In the genomic region with DNA sequence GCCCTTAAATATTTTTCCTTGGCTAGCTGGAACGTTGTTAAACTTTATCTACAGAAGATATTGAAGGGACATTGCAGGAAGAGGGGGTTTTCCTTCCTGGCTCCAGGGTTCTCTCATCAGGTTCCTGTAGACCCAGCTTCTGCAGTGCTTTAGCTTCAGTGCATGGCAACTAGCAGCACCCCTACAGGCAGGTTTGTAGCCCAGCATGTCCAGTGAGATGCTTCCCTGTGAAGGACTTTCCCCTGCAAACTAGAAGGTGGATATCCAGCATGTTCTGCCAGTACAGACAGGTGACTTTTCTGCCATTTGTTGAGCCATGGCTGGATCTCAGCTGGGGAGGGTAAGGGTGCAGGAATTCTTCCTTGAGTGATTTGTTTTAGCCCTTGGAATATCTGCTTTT, we compare ENCODE assay signal across 12 cellular contexts. TPM values are rescaled to one million over a fixed set of nuclear protein-coding genes. Genes with fewer than 3 reads are reported as not detected.
DNase-seq lines count a peak whose midpoint lies in the region; ATAC-seq and TF ChIP-seq lines count a peak whose summit lies in the region.
"Had no signal": no experiment of that assay in that cellular context is flagged by ENCODE, and none has a peak within 500 bp of the region (broad histone marks: within the 10 kb centered on the region; RNA-seq: fewer than 3 reads in every experiment).

No MANE protein-coding gene starts in this region.

- 80% methylated on average over 1 of the region's 1 CpG; no CpG with 5 or more reads in 1 of the 2 experiments for whole genome bisulfite sequencing in endodermal cell (ENCODE audit: insufficient coverage in 1 of 2, insufficient read length in 1 of 2), 2 experiments

- BruUV-seq in MCF 10A (replicated peaks; lab: Mats Ljungman, UMichigan) = no TSS peak
- no TSS peak for BruUV-seq in OCI-LY7 (replicated peaks; lab: Mats Ljungman, UMichigan)

- H3K4me1 ChIP-seq in breast epithelium (no peaks in the 10 kb centered on the region), OCI-LY7 (ENCODE audit: insufficient read depth, low read length, poor library complexity, severe bottlenecking) (no peaks in the 10 kb centered on the region), endodermal cell (ENCODE audit: control insufficient read depth, insufficient read depth, low read length) (no peaks in the 10 kb centered on the region)

- no peak overlapping the region for H3K9ac ChIP-seq in endodermal cell (ENCODE audit: extremely low read depth, low read length, poor library complexity, severe bottlenecking)

- H3K9me3 Mint-ChIP-seq in MCF 10A (ENCODE audit: unreplicated experiment) = no peaks in the 10 kb centered on the region
- H3K9me3 Mint-ChIP-seq in endodermal cell = peaks cover 34% of the 10 kb centered on the region
- H3K9me3 Mint-ChIP-seq: CD4-positive, alpha-beta T cell had no signal

- intact Hi-C loops in MCF 10A (cut with micrococcal nuclease) = loop anchor here (2.0 kb wide), 2 partner anchors 155 to 201 kb away; a partner anchor contains a TSS
- intact Hi-C loops in breast epithelium (cut with DNase I; ENCODE audit: low total_unique reads) = no loop called here
- intact Hi-C loops in OCI-LY7 (cut with micrococcal nuclease; ENCODE audit: unreplicated experiment) = no loop called here
- intact Hi-C loops in posterior vena cava (cut with DNase I) = no loop called here

- H3K27ac ChIP-seq in breast epithelium = no peak overlapping the region
- no peak overlapping the region for H3K27ac ChIP-seq in OCI-LY7 (ENCODE audit: low read depth, low read length, poor library complexity, severe bottlenecking)
- H3K27ac ChIP-seq in endodermal cell (ENCODE audit: low read depth, low read length) = no peak overlapping the region
- H3K27ac ChIP-seq: tibial nerve had no signal

- no peaks in the 10 kb centered on the region for H3K79me2 ChIP-seq in OCI-LY7 (ENCODE audit: insufficient read depth, low read depth, low read length)

- H3K27ac Mint-ChIP-seq in MCF 10A (ENCODE audit: low read depth, unreplicated experiment) (no peak overlapping the region), endodermal cell (no peak overlapping the region)
- H3K27ac Mint-ChIP-seq: activated naive CD8-positive, alpha-beta T cell; CD4-positive, alpha-beta T cell had no signal

- H3K27me3 ChIP-seq in breast epithelium (no peaks in the 10 kb centered on the region), endodermal cell (ENCODE audit: control insufficient read depth, insufficient read depth, low read length, poor library complexity, severe bottlenecking) (peaks cover 4% of the 10 kb centered on the region)
- H3K27me3 ChIP-seq: tibial nerve had no signal

- DNase-seq in MCF 10A (ENCODE audit: unreplicated experiment) (peak; percentile 36), breast epithelium (ENCODE audit: low spot score in 2 of 2) (no peak), OCI-LY7 (ENCODE audit: low spot score) (peak; percentile 4), endodermal cell (peak; percentile 70), posterior vena cava (ENCODE audit: low spot score) (no peak), NCI-H128 (lab: John Stamatoyannopoulos, UW; ENCODE audit: unreplicated experiment) (no peak)
- DNase-seq: CD4-positive, alpha-beta T cell; T-helper 2 cell had no signal

- no peaks in the 10 kb centered on the region for H3K9me2 ChIP-seq in OCI-LY7 (ENCODE audit: insufficient read depth, low read length)

- no peak for TF ChIP-seq CTCF in MCF 10A (IDR thresholded peaks at IDR 0.05; ENCODE audit: unreplicated experiment)
- no peak for TF ChIP-seq CTCF in breast epithelium (IDR thresholded peaks at IDR 0.05)
- TF ChIP-seq CTCF in OCI-LY7 (conservative IDR thresholded peaks at IDR 0.05; ENCODE audit: low read length) = peak; percentile 28; the same call in 1 of the 2 replicates
- TF ChIP-seq CTCF in endodermal cell (conservative IDR thresholded peaks at IDR 0.05) = peak; percentile 65

- no peaks in the 10 kb centered on the region for H4K20me1 ChIP-seq in OCI-LY7 (ENCODE audit: insufficient read depth, low read length)

- TF ChIP-seq POLR2A in breast epithelium (IDR thresholded peaks at IDR 0.05) = no peak

- no peaks in the 10 kb centered on the region for H3K36me3 Mint-ChIP-seq in MCF 10A (ENCODE audit: insufficient read depth, unreplicated experiment)
- no peaks in the 10 kb centered on the region for H3K36me3 Mint-ChIP-seq in endodermal cell (ENCODE audit: low read depth)

- CTCF ChIA-PET in MCF 10A (lab: Yijun Ruan, JAX) = interaction anchor here (1.0 to 7.9 kb wide), 9 partner anchors 10 to 83 kb away, joined by 3 to 142 read pairs (median 7); a partner anchor contains a TSS
- CTCF ChIA-PET in OCI-LY7 (lab: Charles Lee; ENCODE audit: unreplicated experiment) = no interaction called here

- H3K36me3 ChIP-seq in breast epithelium = no peaks in the 10 kb centered on the region
- H3K36me3 ChIP-seq in OCI-LY7 (ENCODE audit: insufficient read depth, low read length) = no peaks in the 10 kb centered on the region
- H3K36me3 ChIP-seq in endodermal cell (ENCODE audit: control insufficient read depth, insufficient read depth, low read length) = no peaks in the 10 kb centered on the region
- H3K36me3 ChIP-seq: tibial nerve had no signal

- POLR2A ChIA-PET in MCF 10A (lab: Yijun Ruan, JAX) = interaction anchor here (0.8 to 7.7 kb wide), 3 partner anchors 24 to 111 kb away, joined by 3 to 78 read pairs (median 3); a partner anchor contains a TSS
- POLR2A ChIA-PET in OCI-LY7 (lab: Charles Lee) = no interaction called here

- ATAC-seq in HG02678 (IDR thresholded peaks at IDR 0.05; ENCODE audit: unreplicated experiment) (no peak), HG03432 (IDR thresholded peaks at IDR 0.05; ENCODE audit: unreplicated experiment) (no peak)

- no peak overlapping the region for H3K4me2 ChIP-seq in OCI-LY7 (ENCODE audit: low read length)

- H3K9me3 ChIP-seq in breast epithelium (no peaks in the 10 kb centered on the region), OCI-LY7 (ENCODE audit: low read length) (no peaks in the 10 kb centered on the region), endodermal cell (ENCODE audit: control insufficient read depth, low read length) (peaks cover 21% of the 10 kb centered on the region)

- H3K4me3 ChIP-seq in breast epithelium = no peak overlapping the region
- H3K4me3 ChIP-seq in OCI-LY7 (ENCODE audit: low read depth, low read length, poor library complexity, severe bottlenecking) = no peak overlapping the region
- H3K4me3 ChIP-seq in endodermal cell (ENCODE audit: low read length) = no peak overlapping the region
- H3K4me3 ChIP-seq: tibial nerve had no signal

- peaks cover 5% of the 10 kb centered on the region for H3K4me1 Mint-ChIP-seq in MCF 10A (ENCODE audit: insufficient read depth, unreplicated experiment)
- peaks cover 3% of the 10 kb centered on the region for H3K4me1 Mint-ChIP-seq in endodermal cell

- H3K27me3 Mint-ChIP-seq in MCF 10A (ENCODE audit: insufficient read depth, unreplicated experiment) = no peaks in the 10 kb centered on the region
- H3K27me3 Mint-ChIP-seq in endodermal cell (ENCODE audit: insufficient read depth) = peaks cover 14% of the 10 kb centered on the region
- H3K27me3 Mint-ChIP-seq: activated naive CD8-positive, alpha-beta T cell; CD4-positive, alpha-beta T cell had no signal

- H3K4me3 Mint-ChIP-seq in MCF 10A (ENCODE audit: unreplicated experiment) = no peak overlapping the region
- H3K4me3 Mint-ChIP-seq in endodermal cell = no peak overlapping the region
- H3K4me3 Mint-ChIP-seq: activated naive CD8-positive, alpha-beta T cell; CD4-positive, alpha-beta T cell had no signal

- H2AFZ ChIP-seq in OCI-LY7 (ENCODE audit: low read length) = no peak overlapping the region

RNA-seq across cellular contexts. Expression of a gene that starts 10.4 kb away (rescaled TPM):
- 1.6 and 2.2 TPM in 2 replicates for total RNA-seq in MCF 10A (2022)
- total RNA-seq in breast epithelium = 100 to 1,000 TPM in 1 of 3 donors, 10 to 100 TPM in 1, 1 to 10 TPM in 1; 4.0 to 192 (median 53.4) TPM
- not detected in 2 replicates for total RNA-seq in OCI-LY7 (2014; rRNA removed; shearing (Covaris generic))
- total RNA-seq in OCI-LY7 (2022) = not detected in 2 replicates
- 1 to 10 TPM in 1 of 2 donors, not detected in 1; 1.7 TPM for total RNA-seq in endodermal cell
- not detected for polyA plus RNA-seq in endodermal cell (2013, experiment 1 of 2)
- not detected for polyA plus RNA-seq in endodermal cell (2013, experiment 2 of 2)
- 1 to 10 TPM; 4.0 to 4.8 TPM for total RNA-seq in posterior vena cava

Comparison
In these comparisons a context has a peak if more than half of its experiments do, and no peak if none do; other contexts are left out.
1. DNase-seq: peak in MCF 10A (single experiment), OCI-LY7 (single experiment) and endodermal cell (single experiment); none in breast epithelium (0 of 2), posterior vena cava (single experiment) and NCI-H128 (single experiment).
2. CTCF ChIP-seq: peak in OCI-LY7 (single experiment) and endodermal cell (single experiment); none in MCF 10A (single experiment) and breast epithelium (0 of 3).